In genomic region chr6:53734473-53735299, GRCh38 we compare ENCODE assay signal across 8 cellular contexts.
DNase-seq lines count a peak whose midpoint lies in the region; ATAC-seq and TF ChIP-seq lines count a peak whose summit lies in the region.

No MANE protein-coding gene starts in this region.

- DNase-seq in NCI-H345 (lab: John Stamatoyannopoulos, UW) (peak; percentile 20), NCI-H345 treated with DMSO at 0.1 percent for 48 hours (lab: John Stamatoyannopoulos, UW; ENCODE audit: unreplicated experiment) (no peak), HEK293T (ENCODE audit: extremely low spot score) (peak; percentile 50), PC-3 (peak; percentile 94), dermis microvascular lymphatic vessel endothelial cell (ENCODE audit: low read depth in 2 of 2) (peak; percentile 68 to 91), natural killer cell (no peak), cerebellar nuclear complex (lab: John Stamatoyannopoulos, UW) (no peak)
- no peak for DNase-seq in stimulated activated naive CD4-positive, alpha-beta T cell (lab: John Stamatoyannopoulos, UW)

- CTCF ChIA-PET in HEK293T (lab: Yijun Ruan, JAX): interaction anchor here (0.6 to 2.4 kb wide), 13 partner anchors 10 to 295 kb away, joined by 3 to 21 read pairs (median 4); partner anchors contain the start of gene LRRC1
- CTCF ChIA-PET in PC-3 (lab: Charles Lee): interaction anchor here (0.6 to 1.8 kb wide), 8 partner anchors 9 to 748 kb away, joined by 3 to 22 read pairs (median 6); partner anchors contain the start of gene LRRC1

- H3K4me1 ChIP-seq in PC-3 (ENCODE audit: insufficient read depth, low read length): peaks cover 32% of the 10 kb centered on the region

- H3K27ac Mint-ChIP-seq in natural killer cell: no peak overlapping the region

- H3K27me3 Mint-ChIP-seq in natural killer cell (ENCODE audit: low read depth in 2 of 2): peaks cover 3 to 16% of the 10 kb centered on the region in 2 donors

- peak; percentile 80 for TF ChIP-seq CTCF in PC-3 (conservative IDR thresholded peaks at IDR 0.05; ENCODE audit: low read depth, low read length)
- no peak for TF ChIP-seq CTCF in natural killer cell (IDR thresholded peaks at IDR 0.05)

- H3F3A ChIP-seq in PC-3 (ENCODE audit: low read length, unreplicated experiment): no peaks in the 10 kb centered on the region

- POLR2A ChIA-PET in HEK293T (lab: Yijun Ruan, JAX): interaction anchor here (0.6 to 1.7 kb wide), 3 partner anchors 23 to 62 kb away, joined by 3 to 8 read pairs (median 3); partner anchors contain the start of gene LRRC1
- POLR2A ChIA-PET in PC-3 (lab: Charles Lee; ENCODE audit: unreplicated experiment): interaction anchor here (0.5 to 1.1 kb wide), 10 partner anchors 18 to 1183 kb away, joined by 3 to 12 read pairs (median 4); partner anchors contain the start of gene LRRC1

- no peaks in the 10 kb centered on the region for H3K79me2 ChIP-seq in PC-3 (ENCODE audit: low read length)

- H3K36me3 Mint-ChIP-seq in natural killer cell: no peaks in the 10 kb centered on the region

- H3K9me3 ChIP-seq in PC-3 (ENCODE audit: low read length): no peaks in the 10 kb centered on the region

- ATAC-seq in PC-3 (peak; percentile 92), natural killer cell (peak in 2 of 3 donors; percentile 60 to 71)

- H3K4me1 Mint-ChIP-seq in natural killer cell: peaks cover 15 to 36% of the 10 kb centered on the region in 2 donors

- H3K27ac ChIP-seq in PC-3 (ENCODE audit: low read length): peak overlapping the region; percentile 74

- no peaks in the 10 kb centered on the region for H3K27me3 ChIP-seq in PC-3 (ENCODE audit: low read length)

- H3K9ac ChIP-seq in PC-3 (ENCODE audit: low read length): peak overlapping the region; percentile 21; the same call in 1 of the 2 replicates

- BruUV-seq in PC-3 (replicated peaks; lab: Mats Ljungman, UMichigan): TSS peak; percentile 95

- peak overlapping the region; percentile 73 for H3K4me3 Mint-ChIP-seq in natural killer cell

- H3K9me3 Mint-ChIP-seq in natural killer cell: no peaks in the 10 kb centered on the region

- H3K9me2 ChIP-seq in PC-3 (replicated peaks; ENCODE audit: low read length): no peaks in the 10 kb centered on the region

- H3K36me3 ChIP-seq in PC-3 (ENCODE audit: low read depth, low read length): no peaks in the 10 kb centered on the region

- intact Hi-C loops in PC-3 (cut with micrococcal nuclease) (loop anchor here (1.0 kb wide), 1 partner anchor 59 kb away; no protein-coding TSS in a partner anchor), natural killer cell (cut with micrococcal nuclease) (no loop called here)

- H3K4me2 ChIP-seq in PC-3 (ENCODE audit: low read length): peak overlapping the region; percentile 72

- peak overlapping the region; percentile 42 for H2AFZ ChIP-seq in PC-3 (ENCODE audit: low read length)

- no peaks in the 10 kb centered on the region for H4K20me1 ChIP-seq in PC-3 (ENCODE audit: low read length)

- peak overlapping the region; percentile 37 for H3K4me3 ChIP-seq in PC-3 (ENCODE audit: low read length)

TF ChIP-seq in HEK293T, 16 proteins besides CTCF, POLR2A, EP300 and RAD21:
- TF ChIP-seq SUZ12 (IDR thresholded peaks at IDR 0.05) (no peak), TARDBP (IDR thresholded peaks at IDR 0.05) (no peak), FOXM1 (IDR thresholded peaks at IDR 0.05; ENCODE audit: borderline replicate concordance) (no peak), BHLHE40 (IDR thresholded peaks at IDR 0.05; ENCODE audit: borderline replicate concordance) (no peak), L3MBTL2 (conservative IDR thresholded peaks at IDR 0.05) (0 out of 2 replicates have a peak, but pooled peaks have one; percentile 17), CTBP1 (IDR thresholded peaks at IDR 0.05; ENCODE audit: borderline replicate concordance) (no peak), HDGF (IDR thresholded peaks at IDR 0.05; ENCODE audit: borderline replicate concordance) (no peak), NFRKB (IDR thresholded peaks at IDR 0.05) (no peak)

Comparison
In these comparisons a context has a peak if more than half of its experiments do, and no peak if none do; other contexts are left out.
1. DNase-seq: peak in NCI-H345 (single experiment), HEK293T (single experiment), PC-3 (single experiment) and dermis microvascular lymphatic vessel endothelial cell (2 of 2); none in NCI-H345 treated with DMSO at 0.1 percent for 48 hours (single experiment), natural killer cell (single experiment), stimulated activated naive CD4-positive, alpha-beta T cell (0 of 6) and cerebellar nuclear complex (0 of 2).